ENCODE assay signal across 21 cellular contexts in the genomic region with DNA sequence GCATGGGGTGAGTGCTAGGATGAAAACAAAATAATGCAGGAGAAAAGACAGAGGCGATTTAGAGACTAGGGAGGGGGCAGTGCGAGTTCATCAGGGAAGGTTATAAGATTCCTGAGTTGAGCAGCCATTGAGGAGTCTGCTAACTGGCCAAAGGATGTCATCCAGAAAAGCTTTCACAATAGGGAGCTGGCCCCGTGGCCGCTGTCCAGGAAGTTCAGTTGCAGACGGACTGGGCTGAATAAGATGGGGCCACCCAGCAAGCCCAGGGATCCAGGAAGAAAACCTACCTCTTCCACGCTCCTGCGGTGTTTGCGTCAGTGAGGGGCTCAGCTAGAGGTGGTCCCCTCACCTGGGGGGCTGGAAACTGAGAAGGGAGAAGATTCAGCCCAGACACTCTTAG. TPM values are rescaled to one million over a fixed set of nuclear protein-coding genes. Genes with fewer than 3 reads are reported as not detected.
DNase-seq lines count a peak whose midpoint lies in the region; ATAC-seq and TF ChIP-seq lines count a peak whose summit lies in the region.
"Had no signal": no experiment of that assay in that cellular context is flagged by ENCODE, and none has a peak within 500 bp of the region (broad histone marks: within the 10 kb centered on the region; RNA-seq: fewer than 3 reads in every experiment).

No MANE protein-coding gene starts in this region.

- POLR2A ChIA-PET in SK-N-SH (lab: Yijun Ruan, JAX): interaction anchor here (0.7 kb wide), 1 partner anchor 16 kb away, joined by 3 read pairs; no protein-coding TSS in a partner anchor
- POLR2A ChIA-PET in CD8-positive, alpha-beta memory T cell (lab: Charles Lee): no interaction called here

- no peaks in the 10 kb centered on the region for H3F3A ChIP-seq in SK-N-SH (replicated peaks; ENCODE audit: insufficient read depth)

- intact Hi-C loops in sciatic nerve (cut with DNase I): no loop called here

- H3K4me3 ChIP-seq in SK-N-SH (ENCODE audit: low read depth in 2 of 2, low read length in 1 of 2) (no peak overlapping the region), MG63 (no peak overlapping the region)
- no peak overlapping the region for H3K4me3 ChIP-seq in CD8-positive, alpha-beta memory T cell (ENCODE audit: low read length)
- H3K4me3 ChIP-seq: lower lobe of right lung, stomach had no signal

- H3K9me3 Mint-ChIP-seq in CD8-positive, alpha-beta memory T cell: no peaks in the 10 kb centered on the region
- H3K9me3 Mint-ChIP-seq: activated CD4-positive, alpha-beta T cell treated with anti-CD3 and anti-CD28 coated beads, Interleukin-2, amount 10 ng/mL, durations not matched to agents 7 days and 5 days; activated naive CD8-positive, alpha-beta T cell treated with anti-CD3 and anti-CD28 coated beads for 36 hours; activated T-helper 17 cell treated with anti-CD3 and anti-CD28 coated beads, Interleukin-2, amount 50 U/mL, for 72 hours; IgD-negative memory B cell; T-cell had no signal

- H3K4me3 Mint-ChIP-seq in CD8-positive, alpha-beta memory T cell: no peak overlapping the region
- H3K4me3 Mint-ChIP-seq: activated CD4-positive, alpha-beta T cell treated with anti-CD3 and anti-CD28 coated beads, Interleukin-2, amount 10 ng/mL, durations not matched to agents 7 days and 5 days; activated naive CD8-positive, alpha-beta T cell treated with anti-CD3 and anti-CD28 coated beads for 36 hours; activated T-helper 17 cell treated with anti-CD3 and anti-CD28 coated beads, Interleukin-2, amount 50 U/mL, for 72 hours; IgD-negative memory B cell; T-cell had no signal

- H3K36me3 ChIP-seq in SK-N-SH (replicated peaks in 1 of 2; ENCODE audit: control insufficient read depth in 1 of 2, insufficient read depth in 2 of 2, low read length in 1 of 2): no peaks in the 10 kb centered on the region
- no peaks in the 10 kb centered on the region for H3K36me3 ChIP-seq in MG63
- no peaks in the 10 kb centered on the region for H3K36me3 ChIP-seq in CD8-positive, alpha-beta memory T cell (ENCODE audit: insufficient read depth, low read length)
- H3K36me3 ChIP-seq: lower lobe of right lung, neutrophil, stomach had no signal

- no peaks in the 10 kb centered on the region for H3K79me2 ChIP-seq in SK-N-SH (ENCODE audit: insufficient read depth)

- CTCF ChIA-PET in SK-N-SH (lab: Yijun Ruan, JAX): interaction anchor here (0.9 to 2.3 kb wide), 3 partner anchors 10 to 69 kb away, joined by 3 to 7 read pairs (median 4); no protein-coding TSS in a partner anchor
- CTCF ChIA-PET in CD8-positive, alpha-beta memory T cell (lab: Charles Lee): no interaction called here

- no peaks in the 10 kb centered on the region for H3K36me3 Mint-ChIP-seq in CD8-positive, alpha-beta memory T cell
- H3K36me3 Mint-ChIP-seq: activated naive CD8-positive, alpha-beta T cell treated with anti-CD3 and anti-CD28 coated beads for 36 hours; IgD-negative memory B cell; T-cell had no signal

- no peak for ATAC-seq in SK-N-SH treated with all-trans-retinoic acid at 6 μM for 48 hours
- ATAC-seq in sciatic nerve: peak; percentile 53
- no peak for ATAC-seq in HG03280 (IDR thresholded peaks at IDR 0.05; ENCODE audit: unreplicated experiment)
- ATAC-seq: activated T-helper 17 cell treated with anti-CD3 and anti-CD28 coated beads, Interleukin-2, amount 50 U/mL, for 72 hours; lower lobe of right lung; T-cell had no signal

- H4K20me1 ChIP-seq in SK-N-SH (ENCODE audit: insufficient read depth): no peaks in the 10 kb centered on the region

- H3K9me3 ChIP-seq in SK-N-SH (no peaks in the 10 kb centered on the region), MG63 (no peaks in the 10 kb centered on the region)
- no peaks in the 10 kb centered on the region for H3K9me3 ChIP-seq in CD8-positive, alpha-beta memory T cell (ENCODE audit: low read length)
- H3K9me3 ChIP-seq: lower lobe of right lung, neutrophil, stomach had no signal

- H2AFZ ChIP-seq in SK-N-SH (ENCODE audit: low read depth): no peak overlapping the region

- TF ChIP-seq CTCF in SK-N-SH (IDR thresholded peaks at IDR 0.05): no peak

- 88% methylated on average over 8 of the region's 8 CpGs for WGBS in SK-N-SH (ENCODE audit: low lambda C conversion rate)

- no peaks in the 10 kb centered on the region for H3K9me2 ChIP-seq in SK-N-SH

- H3K9ac ChIP-seq in SK-N-SH: no peak overlapping the region

- H3K27me3 ChIP-seq in SK-N-SH (ENCODE audit: insufficient read depth): no peaks in the 10 kb centered on the region
- H3K27me3 ChIP-seq in MG63: no peaks in the 10 kb centered on the region
- peaks cover 8% of the 10 kb centered on the region for H3K27me3 ChIP-seq in CD8-positive, alpha-beta memory T cell (ENCODE audit: insufficient read depth, low read length, poor library complexity, severe bottlenecking)

- H3K4me2 ChIP-seq in SK-N-SH: no peak overlapping the region

- H3K27me3 Mint-ChIP-seq in CD8-positive, alpha-beta memory T cell: peaks cover 10 to 56% of the 10 kb centered on the region in 2 donors

- no peak overlapping the region for H3K27ac Mint-ChIP-seq in CD8-positive, alpha-beta memory T cell
- H3K27ac Mint-ChIP-seq: activated CD4-positive, alpha-beta T cell treated with anti-CD3 and anti-CD28 coated beads, Interleukin-2, amount 10 ng/mL, durations not matched to agents 7 days and 5 days; activated naive CD8-positive, alpha-beta T cell treated with anti-CD3 and anti-CD28 coated beads for 36 hours; activated T-helper 17 cell treated with anti-CD3 and anti-CD28 coated beads, Interleukin-2, amount 50 U/mL, for 72 hours; IgD-negative memory B cell had no signal

- no peak for TF ChIP-seq RAD21 in SK-N-SH (IDR thresholded peaks at IDR 0.05; ENCODE audit: low read length)

- peaks cover 4 to 7% (median 4%) of the 10 kb centered on the region in 3 donors for H3K4me1 Mint-ChIP-seq in CD8-positive, alpha-beta memory T cell
- H3K4me1 Mint-ChIP-seq: activated T-helper 17 cell treated with anti-CD3 and anti-CD28 coated beads, Interleukin-2, amount 50 U/mL, for 72 hours had no signal

- no peak for TF ChIP-seq EP300 in SK-N-SH (IDR thresholded peaks at IDR 0.05; ENCODE audit: borderline replicate concordance in 1 of 2, low read depth in 1 of 2, low read length in 1 of 2)

- H3K27ac ChIP-seq in SK-N-SH (ENCODE audit: low read depth in 2 of 2, low read length in 1 of 2): no peak overlapping the region
- no peak overlapping the region for H3K27ac ChIP-seq in CD8-positive, alpha-beta memory T cell (ENCODE audit: low read depth, low read length)
- H3K27ac ChIP-seq: 22Rv1, lower lobe of right lung, neutrophil, stomach had no signal

- H3K4me1 ChIP-seq in SK-N-SH (ENCODE audit: control insufficient read depth in 1 of 2, insufficient read depth in 2 of 2, low read depth in 1 of 2, low read length in 1 of 2): peaks cover 13 to 27% of the 10 kb centered on the region in 2 experiments
- H3K4me1 ChIP-seq in CD8-positive, alpha-beta memory T cell (ENCODE audit: insufficient read depth, low read length): no peaks in the 10 kb centered on the region

- no peak for DNase-seq in SK-N-SH
- DNase-seq in MG63: peak; percentile 67
- DNase-seq in fibroblast of peridontal ligament (ENCODE audit: extremely low read depth): peak; percentile 59
- DNase-seq in sciatic nerve (ENCODE audit: low spot score): no peak
- no peak for DNase-seq in HK-2 (ENCODE audit: unreplicated experiment)
- DNase-seq in CD8-positive, alpha-beta memory T cell: no peak
- DNase-seq: activated CD4-positive, alpha-beta T cell treated with anti-CD3 and anti-CD28 coated beads, Interleukin-2, amount 10 ng/mL, durations not matched to agents 7 days and 5 days; activated naive CD8-positive, alpha-beta T cell treated with anti-CD3 and anti-CD28 coated beads for 36 hours; cortex of kidney; lower lobe of right lung; NCI-H1694; SHP77 treated with DMSO at 0.1 percent for 48 hours; stimulated activated CD4-positive, alpha-beta T cell treated with anti-CD3 and anti-CD28 coated beads, Interleukin-4, amount 100 ng/mL, for 4 hours; stomach; T-cell had no signal

TF ChIP-seq in SK-N-SH treated with all-trans-retinoic acid at 6 μM for 48 hours, 23 proteins besides CTCF, POLR2A, EP300 and RAD21 (continues in another document):
- TF ChIP-seq ZFP3 (CRISPR knock-in tag; IDR thresholded peaks at IDR 0.05): no peak
- TF ChIP-seq, protein P1, sequence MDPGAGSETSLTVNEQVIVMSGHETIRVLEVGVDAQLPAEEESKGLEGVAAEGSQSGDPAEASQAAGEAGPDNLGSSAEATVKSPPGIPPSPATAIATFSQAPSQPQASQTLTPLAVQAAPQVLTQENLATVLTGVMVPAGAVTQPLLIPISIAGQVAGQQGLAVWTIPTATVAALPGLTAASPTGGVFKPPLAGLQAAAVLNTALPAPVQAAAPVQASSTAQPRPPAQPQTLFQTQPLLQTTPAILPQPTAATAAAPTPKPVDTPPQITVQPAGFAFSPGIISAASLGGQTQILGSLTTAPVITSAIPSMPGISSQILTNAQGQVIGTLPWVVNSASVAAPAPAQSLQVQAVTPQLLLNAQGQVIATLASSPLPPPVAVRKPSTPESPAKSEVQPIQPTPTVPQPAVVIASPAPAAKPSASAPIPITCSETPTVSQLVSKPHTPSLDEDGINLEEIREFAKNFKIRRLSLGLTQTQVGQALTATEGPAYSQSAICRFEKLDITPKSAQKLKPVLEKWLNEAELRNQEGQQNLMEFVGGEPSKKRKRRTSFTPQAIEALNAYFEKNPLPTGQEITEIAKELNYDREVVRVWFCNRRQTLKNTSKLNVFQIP (CRISPR knock-in tag; IDR thresholded peaks at IDR 0.05; ENCODE audit: borderline replicate concordance, low read depth): no peak
- TF ChIP-seq, protein P2, sequence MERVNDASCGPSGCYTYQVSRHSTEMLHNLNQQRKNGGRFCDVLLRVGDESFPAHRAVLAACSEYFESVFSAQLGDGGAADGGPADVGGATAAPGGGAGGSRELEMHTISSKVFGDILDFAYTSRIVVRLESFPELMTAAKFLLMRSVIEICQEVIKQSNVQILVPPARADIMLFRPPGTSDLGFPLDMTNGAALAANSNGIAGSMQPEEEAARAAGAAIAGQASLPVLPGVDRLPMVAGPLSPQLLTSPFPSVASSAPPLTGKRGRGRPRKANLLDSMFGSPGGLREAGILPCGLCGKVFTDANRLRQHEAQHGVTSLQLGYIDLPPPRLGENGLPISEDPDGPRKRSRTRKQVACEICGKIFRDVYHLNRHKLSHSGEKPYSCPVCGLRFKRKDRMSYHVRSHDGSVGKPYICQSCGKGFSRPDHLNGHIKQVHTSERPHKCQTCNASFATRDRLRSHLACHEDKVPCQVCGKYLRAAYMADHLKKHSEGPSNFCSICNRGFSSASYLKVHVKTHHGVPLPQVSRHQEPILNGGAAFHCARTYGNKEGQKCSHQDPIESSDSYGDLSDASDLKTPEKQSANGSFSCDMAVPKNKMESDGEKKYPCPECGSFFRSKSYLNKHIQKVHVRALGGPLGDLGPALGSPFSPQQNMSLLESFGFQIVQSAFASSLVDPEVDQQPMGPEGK (CRISPR knock-in tag; IDR thresholded peaks at IDR 0.05; ENCODE audit: borderline replicate concordance): no peak
- TF ChIP-seq TCF4 (CRISPR knock-in tag; IDR thresholded peaks at IDR 0.05; ENCODE audit: borderline replicate concordance): no peak
- TF ChIP-seq ZNF8 (CRISPR knock-in tag; IDR thresholded peaks at IDR 0.05): no peak

RNA-seq across cellular contexts. Expression of a gene that starts 4.0 kb away (rescaled TPM):
- not detected in 2 replicates for polyA plus RNA-seq in SK-N-SH (2012; rRNA removed)
- not detected in 2 replicates for polyA plus RNA-seq in SK-N-SH (2012; cell fraction: cytosol; rRNA removed)
- not detected in 2 replicates for polyA plus RNA-seq in SK-N-SH (2012; cell fraction: nucleus; rRNA removed)
- not detected in 2 replicates for total RNA-seq in MG63 (2014; rRNA removed; shearing (Covaris generic); ENCODE audit: low replicate concordance)
- 8.2 TPM for total RNA-seq in sciatic nerve
- total RNA-seq in CD8-positive, alpha-beta memory T cell: not detected
- not detected for polyA plus RNA-seq in CD8-positive, alpha-beta memory T cell
- total RNA-seq: activated CD4-positive, alpha-beta T cell treated with anti-CD3 and anti-CD28 coated beads, Interleukin-2, amount 10 ng/mL, durations not matched to agents 7 days and 5 days; activated T-helper 17 cell treated with anti-CD3 and anti-CD28 coated beads, Interleukin-2, amount 50 U/mL, for 72 hours had no signal
- polyA plus RNA-seq: IgD-negative memory B cell had no signal

Comparison
In these comparisons a context has a peak if more than half of its experiments do, and no peak if none do; other contexts are left out.
1. DNase-seq: peak in MG63 (single experiment) and fibroblast of peridontal ligament (single experiment); none in SK-N-SH (single experiment), sciatic nerve (single experiment), HK-2 (single experiment) and CD8-positive, alpha-beta memory T cell (0 of 5).